8 cellular contexts compared by ENCODE assay signal in genomic region chr2:172293952-172294351, GRCh38.
DNase-seq lines count a peak whose midpoint lies in the region; ATAC-seq and TF ChIP-seq lines count a peak whose summit lies in the region.

No MANE protein-coding gene starts in this region.

- TF ChIP-seq CTCF in body of pancreas (IDR thresholded peaks at IDR 0.05), result no peak
- no peak for TF ChIP-seq CTCF in lung (IDR thresholded peaks at IDR 0.05; ENCODE audit: control extremely low read depth, extremely low read depth)
- no peak for TF ChIP-seq CTCF in GM13977 (IDR thresholded peaks at IDR 0.05; ENCODE audit: extremely low read depth, insufficient read depth, missing control alignments)

- H3K36me3 Mint-ChIP-seq in activated CD8-positive, alpha-beta T cell treated with anti-CD3 and anti-CD28 coated beads, Interleukin-2, amount 10 ng/mL, durations not matched to agents 7 days and 5 days (ENCODE audit: low read depth), result no peaks in the 10 kb centered on the region

- no peak overlapping the region for H3K4me3 Mint-ChIP-seq in activated CD8-positive, alpha-beta T cell treated with anti-CD3 and anti-CD28 coated beads, Interleukin-2, amount 10 ng/mL, durations not matched to agents 7 days and 5 days

- H3K4me1 ChIP-seq in body of pancreas (peaks cover 32% of the 10 kb centered on the region), lung (ENCODE audit: control insufficient read depth in 2 of 2, insufficient read depth in 2 of 2, low read length in 2 of 2) (no peaks in the 10 kb centered on the region)

- TF ChIP-seq POLR2A in body of pancreas (IDR thresholded peaks at IDR 0.05), result no peak

- in situ Hi-C loops in GM13977 (cut with MboI; ENCODE audit: low pct_unique_long_range_greater_than_20kb, low sequenced_read_pairs, unreplicated experiment), result no loop called here

- no peaks in the 10 kb centered on the region for H3K9me3 ChIP-seq in body of pancreas
- no peaks in the 10 kb centered on the region for H3K9me3 ChIP-seq in lung (ENCODE audit: control insufficient read depth in 2 of 2, insufficient read depth in 1 of 2, low read length in 1 of 2)

- peaks cover 6% of the 10 kb centered on the region for H3K4me1 Mint-ChIP-seq in activated CD8-positive, alpha-beta T cell treated with anti-CD3 and anti-CD28 coated beads, Interleukin-2, amount 10 ng/mL, durations not matched to agents 7 days and 5 days (ENCODE audit: low read depth)

- no peak overlapping the region for H3K27ac Mint-ChIP-seq in activated CD8-positive, alpha-beta T cell treated with anti-CD3 and anti-CD28 coated beads, Interleukin-2, amount 10 ng/mL, durations not matched to agents 7 days and 5 days

- H3K9me3 Mint-ChIP-seq in activated CD8-positive, alpha-beta T cell treated with anti-CD3 and anti-CD28 coated beads, Interleukin-2, amount 10 ng/mL, durations not matched to agents 7 days and 5 days (ENCODE audit: insufficient read depth), result no peaks in the 10 kb centered on the region

- intact Hi-C loops in body of pancreas (cut with DNase I), result no loop called here

- peak; percentile 75 for DNase-seq in AG20443 (ENCODE audit: low spot score)
- DNase-seq in MV-4-11 (lab: John Stamatoyannopoulos, UW), result peak; percentile 58
- DNase-seq in body of pancreas, result peak; percentile 72 to 80 (median 74)
- peak; percentile 74 for DNase-seq in lung (ENCODE audit: low spot score)
- DNase-seq in activated CD8-positive, alpha-beta T cell treated with anti-CD3 and anti-CD28 coated beads, Interleukin-2, amount 10 ng/mL, durations not matched to agents 7 days and 5 days, result no peak
- no peak for DNase-seq in stimulated activated CD4-positive, alpha-beta T cell treated with anti-CD3 and anti-CD28 coated beads, Interleukin-2, amount 100 ng/mL, for 48 hours
- DNase-seq in GM13977 (ENCODE audit: low spot score), result no peak
- no peak for DNase-seq in activated effector memory CD4-positive, alpha-beta T cell treated with Interleukin-2 at 50 U/mL for 16 hours

- POLR2A ChIA-PET in activated CD8-positive, alpha-beta T cell treated with anti-CD3 and anti-CD28 coated beads, Interleukin-2, amount 10 ng/mL, durations not matched to agents 7 days and 5 days (lab: Charles Lee), result no interaction called here

- ATAC-seq in body of pancreas (peak; percentile 75), lung (ENCODE audit: insufficient read depth, low FRiP score) (no peak)
- no peak for ATAC-seq in activated CD8-positive, alpha-beta T cell treated with anti-CD3 and anti-CD28 coated beads, Interleukin-2, amount 10 ng/mL, durations not matched to agents 7 days and 5 days

- peaks cover 20% of the 10 kb centered on the region for H3K27me3 Mint-ChIP-seq in activated CD8-positive, alpha-beta T cell treated with anti-CD3 and anti-CD28 coated beads, Interleukin-2, amount 10 ng/mL, durations not matched to agents 7 days and 5 days (ENCODE audit: low read depth)

- H3K27ac ChIP-seq in body of pancreas (no peak overlapping the region), lung (ENCODE audit: low read depth in 1 of 2, low read length in 1 of 2) (no peak overlapping the region)

- H3K27me3 ChIP-seq in body of pancreas, result no peaks in the 10 kb centered on the region
- H3K27me3 ChIP-seq in lung (ENCODE audit: control insufficient read depth, insufficient read depth), result no peaks in the 10 kb centered on the region

- H3K36me3 ChIP-seq in body of pancreas (replicated peaks in 1 of 2; ENCODE audit: insufficient read depth in 1 of 2, low read depth in 2 of 2) (no peaks in the 10 kb centered on the region), lung (ENCODE audit: control insufficient read depth in 2 of 2, insufficient read depth in 2 of 2, low read length in 2 of 2) (no peaks in the 10 kb centered on the region)

- CTCF ChIA-PET in activated CD8-positive, alpha-beta T cell treated with anti-CD3 and anti-CD28 coated beads, Interleukin-2, amount 10 ng/mL, durations not matched to agents 7 days and 5 days (lab: Charles Lee), result no interaction called here

- 11 to 27% methylated on average over 5 to 6 of the region's 6 CpGs for WGBS in body of pancreas, 2 donors
- WGBS in lung, 2 donors, result 28 to 39% methylated on average over 6 of the region's 6 CpGs

- H3K4me3 ChIP-seq in body of pancreas (no peak overlapping the region), lung (no peak overlapping the region)

Comparison
In these comparisons a context has a peak if more than half of its experiments do, and no peak if none do; other contexts are left out.
1. DNase-seq: peak in AG20443 (single experiment), MV-4-11 (single experiment), body of pancreas (4 of 4) and lung (single experiment); none in activated CD8-positive, alpha-beta T cell treated with anti-CD3 and anti-CD28 coated beads, Interleukin-2, amount 10 ng/mL, durations not matched to agents 7 days and 5 days (single experiment), stimulated activated CD4-positive, alpha-beta T cell treated with anti-CD3 and anti-CD28 coated beads, Interleukin-2, amount 100 ng/mL, for 48 hours (0 of 2), GM13977 (single experiment) and activated effector memory CD4-positive, alpha-beta T cell treated with Interleukin-2 at 50 U/mL for 16 hours (single experiment).